In genomic region chr3:90052425-90052950, GRCh38 we compare ENCODE assay signal across 16 cellular contexts.
"Had no signal": no experiment of that assay in that cellular context is flagged by ENCODE, and none has a peak within 500 bp of the region (broad histone marks: within the 10 kb centered on the region; RNA-seq: fewer than 3 reads in every experiment).

No MANE protein-coding gene starts in this region.

- H3K27ac Mint-ChIP-seq: activated B cell treated with CpG ODN at 0.5 μM for 24 hours; activated CD8-positive, alpha-beta T cell treated with anti-CD3 and anti-CD28 coated beads for 36 hours; activated naive CD4-positive, alpha-beta T cell treated with anti-CD3 and anti-CD28 coated beads for 36 hours; activated T-cell treated with anti-CD3 and anti-CD28 coated beads, Interleukin-2, amount 50 U/mL, for 24 hours; T-helper 2 cell treated with Interferon-gamma antibody and Interleukin-4, amounts not matched to agents 5 μg/mL and 100 μg/mL, for 36 hours had no signal

- H3K79me2 ChIP-seq: hepatocyte had no signal

- H3K9me3 ChIP-seq: tibial nerve, vagina had no signal

- H3K27me3 Mint-ChIP-seq: activated B cell treated with CpG ODN at 0.5 μM for 24 hours; activated CD8-positive, alpha-beta T cell treated with anti-CD3 and anti-CD28 coated beads for 36 hours; activated T-cell treated with anti-CD3 and anti-CD28 coated beads, Interleukin-2, amount 50 U/mL, for 24 hours had no signal

- H3K9me3 Mint-ChIP-seq: activated B cell treated with CpG ODN at 0.5 μM for 24 hours; activated naive CD4-positive, alpha-beta T cell treated with anti-CD3 and anti-CD28 coated beads for 36 hours had no signal

- H2AFZ ChIP-seq: hepatocyte had no signal

- H3K27ac ChIP-seq: hepatocyte, tibial nerve, vagina had no signal

- H3K4me3 Mint-ChIP-seq: activated B cell treated with CpG ODN at 0.5 μM for 24 hours; activated CD8-positive, alpha-beta T cell treated with anti-CD3 and anti-CD28 coated beads for 36 hours; activated naive CD4-positive, alpha-beta T cell treated with anti-CD3 and anti-CD28 coated beads for 36 hours; activated T-cell treated with anti-CD3 and anti-CD28 coated beads, Interleukin-2, amount 50 U/mL, for 24 hours; T-helper 2 cell treated with Interferon-gamma antibody and Interleukin-4, amounts not matched to agents 5 μg/mL and 100 μg/mL, for 36 hours had no signal

- H3K4me3 ChIP-seq: hepatocyte, tibial nerve, vagina had no signal

- ATAC-seq: activated CD8-positive, alpha-beta T cell treated with anti-CD3 and anti-CD28 coated beads for 36 hours; left cardiac atrium; stimulated activated naive CD8-positive, alpha-beta T cell treated with anti-CD3 and anti-CD28 coated beads, Interleukin-15, Interleukin-2, amounts not matched to agents 100 U/mL and 50 U/mL, for 24 hours had no signal

- H3K4me1 Mint-ChIP-seq: activated B cell treated with CpG ODN at 0.5 μM for 24 hours had no signal

- H3K27me3 ChIP-seq: hepatocyte, tibial nerve, vagina had no signal

- H3K36me3 ChIP-seq: tibial nerve, vagina had no signal

- H3K4me2 ChIP-seq: hepatocyte had no signal

- DNase-seq: activated B cell treated with CpG ODN at 0.5 μM for 24 hours; activated CD4-positive, alpha-beta T cell treated with anti-CD3 and anti-CD28 coated beads for 48 hours; activated CD8-positive, alpha-beta T cell treated with anti-CD3 and anti-CD28 coated beads for 36 hours; activated naive CD4-positive, alpha-beta T cell treated with anti-CD3 and anti-CD28 coated beads for 36 hours; activated T-cell treated with anti-CD3 and anti-CD28 coated beads, Interleukin-2, amount 50 U/mL, for 24 hours; anterior cingulate cortex; cortex of kidney; left cardiac atrium; occipital lobe; stimulated activated CD4-positive, alpha-beta T cell treated with anti-CD3 and anti-CD28 coated beads, Interleukin-2, amount 100 ng/mL, for 24 hours; stimulated activated naive CD8-positive, alpha-beta T cell treated with anti-CD3 and anti-CD28 coated beads, Interleukin-15, Interleukin-2, amounts not matched to agents 100 U/mL and 50 U/mL, for 24 hours; substantia nigra had no signal
